In the genomic region with DNA sequence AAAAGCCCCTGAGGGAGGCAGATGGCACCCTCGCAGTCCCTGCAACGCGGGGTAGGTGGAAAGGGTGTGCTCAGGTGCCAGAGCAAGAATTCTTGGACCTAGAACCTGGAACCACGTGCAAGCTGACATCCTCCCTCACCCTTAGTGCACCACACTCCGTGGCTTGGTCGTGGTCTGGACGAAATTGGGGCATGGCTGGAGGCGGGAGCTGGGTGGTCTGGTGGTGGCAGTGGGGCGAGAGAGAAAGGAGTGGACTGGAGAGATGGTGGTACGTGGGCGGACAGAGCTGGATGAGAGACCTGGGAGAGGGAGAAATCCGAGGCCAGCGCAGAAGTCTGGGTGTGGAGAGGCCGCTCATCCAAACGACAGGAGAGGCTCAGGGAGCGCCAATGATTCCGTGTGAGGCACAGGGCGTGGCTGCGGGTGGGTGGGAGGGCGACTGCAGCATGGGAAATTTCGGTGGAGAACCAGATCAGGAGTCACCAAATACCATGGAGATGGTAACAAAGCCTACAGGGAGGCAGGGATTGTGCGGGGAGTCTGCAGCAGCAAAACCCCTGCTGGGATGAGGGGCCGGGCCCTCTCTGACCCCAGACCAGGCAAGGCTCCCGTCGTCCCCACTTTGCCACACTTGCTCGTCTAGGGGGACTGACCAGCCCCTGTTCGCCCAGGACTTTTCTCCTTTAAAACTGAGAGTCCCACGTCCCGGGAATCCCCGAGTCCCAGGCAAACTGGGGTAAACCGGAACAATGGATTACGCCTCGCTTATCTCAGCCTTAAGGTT, we compare ENCODE assay signal across 1 cellular context.
TF ChIP-seq lines count a peak whose summit lies in the region.

No MANE protein-coding gene starts in this region.

TF ChIP-seq in HepG2, 621 proteins besides CTCF, POLR2A, EP300 and RAD21 (continued from another document):
- no peak for TF ChIP-seq CENPX (CRISPR knock-in tag; IDR thresholded peaks at IDR 0.05)
- no peak for TF ChIP-seq TEAD3 (CRISPR knock-in tag; optimal IDR thresholded peaks at IDR 0.05; ENCODE audit: borderline replicate concordance)
- TF ChIP-seq HDAC2 (CRISPR knock-in tag; IDR thresholded peaks at IDR 0.05): no peak
- no peak for TF ChIP-seq NFE2L2 (IDR thresholded peaks at IDR 0.05; ENCODE audit: low read length)
- no peak for TF ChIP-seq ZNF652 (CRISPR knock-in tag; IDR thresholded peaks at IDR 0.05; ENCODE audit: borderline replicate concordance, low read depth)
